In genomic region chr21:34511787-34512451, GRCh38 we compare ENCODE assay signal across 13 cellular contexts. TPM values are rescaled to one million over a fixed set of nuclear protein-coding genes. Genes with fewer than 3 reads are reported as not detected.
A peak's percentile ranks its signal among the peaks of the same experiment; 100 is the strongest.
DNase-seq lines count a peak whose midpoint lies in the region; ATAC-seq and TF ChIP-seq lines count a peak whose summit lies in the region.
"Had no signal": no experiment of that assay in that cellular context is flagged by ENCODE, and none has a peak within 500 bp of the region (broad histone marks: within the 10 kb centered on the region; RNA-seq: fewer than 3 reads in every experiment).

Gene KCNE1, minus strand, starts transcription at chr21:34512210. Its CDS starts 62,576 bp downstream, at chr21:34449634.

- no peaks in the 10 kb centered on the region for H3K79me2 ChIP-seq in GM23248 (ENCODE audit: insufficient read depth)

- H3K27ac ChIP-seq in GM23248 (0 out of 2 replicates have a peak within 1 kb of the TSS, but pooled peaks have one; percentile 23), sigmoid colon (peak within 1 kb of the TSS; percentile 10 to 60 (median 48))

- H2AFZ ChIP-seq in GM23248: no peak within 1 kb of the TSS

- H3K27ac Mint-ChIP-seq in stimulated activated memory B cell treated with anti-CD40 and anti-IgM and Interleukin-4, amounts not matched to agents 10 μg/mL and 1 μg/mL and 100 μg/mL, for 72 hours: no peak within 1 kb of the TSS
- H3K27ac Mint-ChIP-seq: activated CD8-positive, alpha-beta T cell treated with anti-CD3 and anti-CD28 coated beads for 36 hours; stimulated activated naive B cell treated with anti-CD40 and anti-IgM and Interleukin-4, amounts not matched to agents 10 μg/mL and 1 μg/mL and 100 μg/mL, for 72 hours had no signal

- no peaks in the 10 kb centered on the region for H3K4me1 Mint-ChIP-seq in stimulated activated memory B cell treated with anti-CD40 and anti-IgM and Interleukin-4, amounts not matched to agents 10 μg/mL and 1 μg/mL and 100 μg/mL, for 72 hours

- H3K4me2 ChIP-seq in GM23248 (ENCODE audit: unreplicated experiment): no peak within 1 kb of the TSS

- H3K4me1 ChIP-seq in GM23248 (ENCODE audit: insufficient read depth) (no peaks in the 10 kb centered on the region), sigmoid colon (no peaks in the 10 kb centered on the region)

- TF ChIP-seq CTCF in sigmoid colon (IDR thresholded peaks at IDR 0.05): no peak

- H3K9ac ChIP-seq in GM23248: no peak within 1 kb of the TSS

- no peaks in the 10 kb centered on the region for H3K9me3 Mint-ChIP-seq in stimulated activated memory B cell treated with anti-CD40 and anti-IgM and Interleukin-4, amounts not matched to agents 10 μg/mL and 1 μg/mL and 100 μg/mL, for 72 hours
- H3K9me3 Mint-ChIP-seq: activated CD8-positive, alpha-beta T cell treated with anti-CD3 and anti-CD28 coated beads for 36 hours; stimulated activated naive B cell treated with anti-CD40 and anti-IgM and Interleukin-4, amounts not matched to agents 10 μg/mL and 1 μg/mL and 100 μg/mL, for 72 hours had no signal

- H3K4me3 ChIP-seq in GM23248 (no peak within 1 kb of the TSS), sigmoid colon (peak within 1 kb of the TSS in 1 of 4 donors; percentile 26)

- H3F3A ChIP-seq in GM23248 (ENCODE audit: insufficient read depth): peaks cover 24% of the 10 kb centered on the region

- H3K9me2 ChIP-seq in GM23248 (ENCODE audit: insufficient read depth): no peaks in the 10 kb centered on the region

- H3K4me3 Mint-ChIP-seq in stimulated activated memory B cell treated with anti-CD40 and anti-IgM and Interleukin-4, amounts not matched to agents 10 μg/mL and 1 μg/mL and 100 μg/mL, for 72 hours: no peak within 1 kb of the TSS
- H3K4me3 Mint-ChIP-seq: activated CD8-positive, alpha-beta T cell treated with anti-CD3 and anti-CD28 coated beads for 36 hours; stimulated activated naive B cell treated with anti-CD40 and anti-IgM and Interleukin-4, amounts not matched to agents 10 μg/mL and 1 μg/mL and 100 μg/mL, for 72 hours had no signal

- no peak for TF ChIP-seq POLR2A in sigmoid colon (IDR thresholded peaks at IDR 0.05)

- ATAC-seq in left cardiac atrium: peak; percentile 43 to 74
- ATAC-seq in HG03045 (IDR thresholded peaks at IDR 0.05; ENCODE audit: unreplicated experiment): no peak
- no peak for ATAC-seq in stimulated activated memory B cell treated with anti-CD40 and anti-IgM and Interleukin-4, amounts not matched to agents 10 μg/mL and 1 μg/mL and 100 μg/mL, for 72 hours
- ATAC-seq: activated CD8-positive, alpha-beta T cell treated with anti-CD3 and anti-CD28 coated beads for 36 hours had no signal

- WGBS in GM23248 (ENCODE audit: low coverage in 1 of 2, low lambda C conversion rate in 2 of 2, missing lambda C conversion rate in 2 of 2), 2 experiments: 87 to 90% methylated on average over 14 of the region's 14 CpGs
- 89 to 91% methylated on average over 14 of the region's 14 CpGs for WGBS in sigmoid colon, 2 donors

- intact Hi-C loops in left cardiac atrium (cut with DNase I): no loop called here
- intact Hi-C loops in sigmoid colon (cut with DNase I): no loop called here

- DNase-seq in GM23248 (peak; percentile 63), UCSD-AML1 (lab: John Stamatoyannopoulos, UW; ENCODE audit: unreplicated experiment) (peak; percentile 42), left cardiac atrium (no peak), sigmoid colon (peak; percentile 80), amniotic stem cell (lab: John Stamatoyannopoulos, UW) (no peak)
- DNase-seq in activated effector memory CD4-positive, alpha-beta T cell treated with anti-CD3 and anti-CD28 coated beads, Interleukin-2, amount 50 U/mL, for 16 hours: no peak
- DNase-seq: activated CD8-positive, alpha-beta T cell treated with anti-CD3 and anti-CD28 coated beads for 36 hours; KBM-7; nucleus accumbens; stimulated activated CD4-positive, alpha-beta T cell treated with anti-CD3 and anti-CD28 coated beads, Interleukin-1b, Interleukin-23, amount 100 ng/mL, for 48 hours; stimulated activated naive B cell treated with anti-CD40 and anti-IgM and Interleukin-4, amounts not matched to agents 10 μg/mL and 1 μg/mL and 100 μg/mL, for 72 hours had no signal

- H3K36me3 ChIP-seq in GM23248 (ENCODE audit: low read depth) (peaks cover 16% of the 10 kb centered on the region; the same call in 1 of the 2 replicates), sigmoid colon (peaks cover 0 to 8% (median 0%) of the 10 kb centered on the region in 4 donors)

- in situ Hi-C loops in GM23248 (cut with MboI): no loop called here

- peak in 1 of 4 donors; percentile 78 for TF ChIP-seq EP300 in sigmoid colon (IDR thresholded peaks at IDR 0.05)

- peaks cover 6% of the 10 kb centered on the region for H3K36me3 Mint-ChIP-seq in stimulated activated memory B cell treated with anti-CD40 and anti-IgM and Interleukin-4, amounts not matched to agents 10 μg/mL and 1 μg/mL and 100 μg/mL, for 72 hours

- no peaks in the 10 kb centered on the region for H4K20me1 ChIP-seq in GM23248 (ENCODE audit: insufficient read depth)

- no peaks in the 10 kb centered on the region for H3K9me3 ChIP-seq in GM23248 (ENCODE audit: low read depth)
- H3K9me3 ChIP-seq in sigmoid colon: no peaks in the 10 kb centered on the region

- H3K27me3 Mint-ChIP-seq in stimulated activated memory B cell treated with anti-CD40 and anti-IgM and Interleukin-4, amounts not matched to agents 10 μg/mL and 1 μg/mL and 100 μg/mL, for 72 hours: peaks cover 6% of the 10 kb centered on the region

- H3K27me3 ChIP-seq in GM23248 (replicated peaks; ENCODE audit: insufficient read depth): no peaks in the 10 kb centered on the region
- H3K27me3 ChIP-seq in sigmoid colon: no peaks in the 10 kb centered on the region

RNA-seq across cellular contexts. Expression of gene KCNE1, which starts in this region (rescaled TPM):
- total RNA-seq in GM23248 (2014; rRNA removed; shearing (Covaris generic)): 0.43 TPM in 1 of 2 replicates, not detected in the other
- polyA plus RNA-seq in GM23248 (2016; fragmentation: Nextera tagmentation; extraction: Ambion mirVana): not detected in 2 replicates
- total RNA-seq in left cardiac atrium: 1 to 10 TPM; 4.8 to 7.5 TPM
- 1 to 10 TPM; 1.8 to 7.2 (median 2.9) TPM for total RNA-seq in sigmoid colon
- polyA plus RNA-seq in sigmoid colon: under 1 TPM in 2 of 3 donors, not detected in 1; 0.60 TPM
- total RNA-seq: activated CD8-positive, alpha-beta T cell treated with anti-CD3 and anti-CD28 coated beads for 36 hours had no signal

Comparison
In these comparisons a context has a peak if more than half of its experiments do, and no peak if none do; other contexts are left out.
1. Peak in DNase-seq and H3K27ac ChIP-seq in GM23248; RNA of the gene not detected or under 1 TPM.
2. DNase-seq: peak in UCSD-AML1 (single experiment) and sigmoid colon (single experiment); none in left cardiac atrium (single experiment), activated effector memory CD4-positive, alpha-beta T cell treated with anti-CD3 and anti-CD28 coated beads, Interleukin-2, amount 50 U/mL, for 16 hours (single experiment) and amniotic stem cell (single experiment).
3. ATAC-seq: peak in left cardiac atrium (2 of 2); none in HG03045 (single experiment) and stimulated activated memory B cell treated with anti-CD40 and anti-IgM and Interleukin-4, amounts not matched to agents 10 μg/mL and 1 μg/mL and 100 μg/mL, for 72 hours (single experiment).